In genomic region chr10:113565364-113565763, GRCh38 we compare ENCODE assay signal across 32 cellular contexts. TPM values are rescaled to one million over a fixed set of nuclear protein-coding genes. Genes with fewer than 3 reads are reported as not detected.
DNase-seq lines count a peak whose midpoint lies in the region; ATAC-seq and TF ChIP-seq lines count a peak whose summit lies in the region.
"Had no signal": no experiment of that assay in that cellular context is flagged by ENCODE, and none has a peak within 500 bp of the region (broad histone marks: within the 10 kb centered on the region; RNA-seq: fewer than 3 reads in every experiment).

No MANE protein-coding gene starts in this region.

- H3K9me3 Mint-ChIP-seq in activated CD4-positive, alpha-beta T cell treated with anti-CD3 and anti-CD28 coated beads, Interleukin-2, amount 10 ng/mL, durations not matched to agents 7 days and 5 days = no peaks in the 10 kb centered on the region
- H3K9me3 Mint-ChIP-seq: activated naive CD4-positive, alpha-beta T cell treated with anti-CD3 and anti-CD28 coated beads, Interleukin-2, amount 10 ng/mL, durations not matched to agents 7 days and 5 days; activated T-helper 17 cell treated with anti-CD3 and anti-CD28 coated beads, Interleukin-2, amount 50 U/mL, for 72 hours; HFFc6; naive thymus-derived CD8-positive, alpha-beta T cell had no signal

- H3K27ac ChIP-seq in RWPE2 (ENCODE audit: poor library complexity, severe bottlenecking) = no peak overlapping the region
- H3K27ac ChIP-seq: BLaER1 treated with 17β-estradiol and CSF1 and Interleukin-3, amounts not matched to agents 10 nM and 100 nM; esophagus squamous epithelium; GM23248; stomach; thyroid gland had no signal

- H3K36me3 Mint-ChIP-seq in activated CD4-positive, alpha-beta T cell treated with anti-CD3 and anti-CD28 coated beads, Interleukin-2, amount 10 ng/mL, durations not matched to agents 7 days and 5 days (ENCODE audit: low read depth) = no peaks in the 10 kb centered on the region
- H3K36me3 Mint-ChIP-seq: activated naive CD4-positive, alpha-beta T cell treated with anti-CD3 and anti-CD28 coated beads, Interleukin-2, amount 10 ng/mL, durations not matched to agents 7 days and 5 days; brain; naive thymus-derived CD8-positive, alpha-beta T cell had no signal

- H3K4me1 ChIP-seq in RWPE2 (ENCODE audit: insufficient read depth, poor library complexity, severe bottlenecking) = no peaks in the 10 kb centered on the region

- peak; percentile 49 for ATAC-seq in RWPE2 (ENCODE audit: low read depth)
- ATAC-seq: activated CD4-positive, alpha-beta T cell treated with anti-CD3 and anti-CD28 coated beads for 36 hours; activated T-helper 17 cell treated with anti-CD3 and anti-CD28 coated beads, Interleukin-2, amount 50 U/mL, for 72 hours; naive thymus-derived CD8-positive, alpha-beta T cell; right lobe of liver had no signal

- H3K4me1 Mint-ChIP-seq in activated CD4-positive, alpha-beta T cell treated with anti-CD3 and anti-CD28 coated beads, Interleukin-2, amount 10 ng/mL, durations not matched to agents 7 days and 5 days = peaks cover 2% of the 10 kb centered on the region
- H3K4me1 Mint-ChIP-seq: activated T-helper 17 cell treated with anti-CD3 and anti-CD28 coated beads, Interleukin-2, amount 50 U/mL, for 72 hours had no signal

- H3K4me3 Mint-ChIP-seq in activated CD4-positive, alpha-beta T cell treated with anti-CD3 and anti-CD28 coated beads, Interleukin-2, amount 10 ng/mL, durations not matched to agents 7 days and 5 days = no peak overlapping the region
- H3K4me3 Mint-ChIP-seq: activated CD4-positive, alpha-beta T cell treated with anti-CD3 and anti-CD28 coated beads for 36 hours; activated naive CD4-positive, alpha-beta T cell treated with anti-CD3 and anti-CD28 coated beads, Interleukin-2, amount 10 ng/mL, durations not matched to agents 7 days and 5 days; activated T-helper 17 cell treated with anti-CD3 and anti-CD28 coated beads, Interleukin-2, amount 50 U/mL, for 72 hours; brain; HFFc6; naive thymus-derived CD8-positive, alpha-beta T cell had no signal

- no peaks in the 10 kb centered on the region for H3K9me3 ChIP-seq in RWPE2 (ENCODE audit: severe bottlenecking)
- H3K9me3 ChIP-seq: BLaER1 treated with 17β-estradiol and CSF1 and Interleukin-3, amounts not matched to agents 10 nM and 100 nM; esophagus squamous epithelium; gastrocnemius medialis; right lobe of liver; stomach; thyroid gland had no signal

- DNase-seq in GM03348 (ENCODE audit: low spot score) (peak; percentile 20), NCI-H146 (lab: John Stamatoyannopoulos, UW) (peak; percentile 69), RWPE2 (ENCODE audit: low spot score) (no peak), foreskin melanocyte (peak; percentile 12), SIG-M5 treated with dmso at 0.1 percent for 504 hours (lab: John Stamatoyannopoulos, UW; ENCODE audit: unreplicated experiment) (no peak), anterior cingulate cortex (lab: John Stamatoyannopoulos, UW) (no peak)
- no peak for DNase-seq in activated CD4-positive, alpha-beta T cell treated with anti-CD3 and anti-CD28 coated beads, Interleukin-2, amount 10 ng/mL, durations not matched to agents 7 days and 5 days
- DNase-seq: activated CD4-positive, alpha-beta T cell treated with anti-CD3 and anti-CD28 coated beads for 36 hours; activated naive CD4-positive, alpha-beta T cell treated with anti-CD3 and anti-CD28 coated beads, Interleukin-2, amount 10 ng/mL, durations not matched to agents 7 days and 5 days; esophagus squamous epithelium; gastrocnemius medialis; GF-D8; GM23248; HFFc6; IMR-90; kidney glomerular epithelial cell; naive thymus-derived CD8-positive, alpha-beta T cell; NCI-H1694 treated with DMSO at 0.1 percent for 48 hours; OCI-M1; right lobe of liver; Right ventricle myocardium superior; stimulated activated CD4-positive, alpha-beta T cell treated with anti-CD3 and anti-CD28 coated beads, Interleukin-4, amount 100 ng/mL, for 1 hour; stomach; thyroid gland had no signal

- no peak overlapping the region for H3K4me3 ChIP-seq in RWPE2 (ENCODE audit: severe bottlenecking)
- H3K4me3 ChIP-seq: BLaER1 treated with 17β-estradiol and CSF1 and Interleukin-3, amounts not matched to agents 10 nM and 100 nM; esophagus squamous epithelium; gastrocnemius medialis; GM23248; right lobe of liver; stomach; thyroid gland had no signal

- H3K27me3 ChIP-seq in RWPE2 (ENCODE audit: insufficient read depth, poor library complexity, severe bottlenecking) = no peaks in the 10 kb centered on the region
- H3K27me3 ChIP-seq: BLaER1 treated with 17β-estradiol and CSF1 and Interleukin-3, amounts not matched to agents 10 nM and 100 nM; gastrocnemius medialis; right lobe of liver; stomach; thyroid gland had no signal

- no peaks in the 10 kb centered on the region for H3K27me3 Mint-ChIP-seq in activated CD4-positive, alpha-beta T cell treated with anti-CD3 and anti-CD28 coated beads, Interleukin-2, amount 10 ng/mL, durations not matched to agents 7 days and 5 days
- H3K27me3 Mint-ChIP-seq: activated T-helper 17 cell treated with anti-CD3 and anti-CD28 coated beads, Interleukin-2, amount 50 U/mL, for 72 hours; naive thymus-derived CD8-positive, alpha-beta T cell; progenitor cell of endocrine pancreas had no signal

- no peak for TF ChIP-seq CTCF in RWPE2 (IDR thresholded peaks at IDR 0.05; ENCODE audit: poor library complexity, severe bottlenecking)

- no peaks in the 10 kb centered on the region for H3K36me3 ChIP-seq in RWPE2 (ENCODE audit: low read depth)
- H3K36me3 ChIP-seq: BLaER1 treated with 17β-estradiol and CSF1 and Interleukin-3, amounts not matched to agents 10 nM and 100 nM; esophagus squamous epithelium; gastrocnemius medialis; stomach; thyroid gland had no signal

- POLR2A ChIA-PET in activated CD4-positive, alpha-beta T cell treated with anti-CD3 and anti-CD28 coated beads, Interleukin-2, amount 10 ng/mL, durations not matched to agents 7 days and 5 days (lab: Charles Lee) = no interaction called here

- no peak overlapping the region for H3K27ac Mint-ChIP-seq in activated CD4-positive, alpha-beta T cell treated with anti-CD3 and anti-CD28 coated beads, Interleukin-2, amount 10 ng/mL, durations not matched to agents 7 days and 5 days
- H3K27ac Mint-ChIP-seq: activated CD4-positive, alpha-beta T cell treated with anti-CD3 and anti-CD28 coated beads for 36 hours; activated naive CD4-positive, alpha-beta T cell treated with anti-CD3 and anti-CD28 coated beads, Interleukin-2, amount 10 ng/mL, durations not matched to agents 7 days and 5 days; activated T-helper 17 cell treated with anti-CD3 and anti-CD28 coated beads, Interleukin-2, amount 50 U/mL, for 72 hours; brain; HFFc6 had no signal

- CTCF ChIA-PET in activated CD4-positive, alpha-beta T cell treated with anti-CD3 and anti-CD28 coated beads, Interleukin-2, amount 10 ng/mL, durations not matched to agents 7 days and 5 days (lab: Charles Lee) = no interaction called here

RNA-seq across cellular contexts. Expression of gene HABP2, which starts 12.5 kb away (rescaled TPM):
- not detected for total RNA-seq in activated CD4-positive, alpha-beta T cell treated with anti-CD3 and anti-CD28 coated beads, Interleukin-2, amount 10 ng/mL, durations not matched to agents 7 days and 5 days
- total RNA-seq: activated CD4-positive, alpha-beta T cell treated with anti-CD3 and anti-CD28 coated beads for 36 hours; activated T-helper 17 cell treated with anti-CD3 and anti-CD28 coated beads, Interleukin-2, amount 50 U/mL, for 72 hours; cerebellum; dermis microvascular lymphatic vessel endothelial cell; GM23248; HFFc6; IMR-90; mononuclear cell; naive thymus-derived CD8-positive, alpha-beta T cell; T-helper 2 cell treated with Interferon-gamma antibody and Interleukin-4, amounts not matched to agents 100 ng/mL and 5 ng/mL, for 36 hours; thyroid gland had no signal

Comparison
In these comparisons a context has a peak if more than half of its experiments do, and no peak if none do; other contexts are left out.
1. DNase-seq: peak in GM03348 (single experiment), NCI-H146 (single experiment) and foreskin melanocyte (single experiment); none in RWPE2 (single experiment), SIG-M5 treated with dmso at 0.1 percent for 504 hours (single experiment), anterior cingulate cortex (0 of 58) and activated CD4-positive, alpha-beta T cell treated with anti-CD3 and anti-CD28 coated beads, Interleukin-2, amount 10 ng/mL, durations not matched to agents 7 days and 5 days (single experiment).